Comparison of ENCODE assay signal across 22 cellular contexts in genomic region chr2:34785206-34785785, GRCh38.
"Had no signal": no experiment of that assay in that cellular context is flagged by ENCODE, and none has a peak within 500 bp of the region (broad histone marks: within the 10 kb centered on the region; RNA-seq: fewer than 3 reads in every experiment).

No MANE protein-coding gene starts in this region.

- H3K27me3 ChIP-seq: esophagus squamous epithelium, neural progenitor cell, sigmoid colon, stomach, testis, tibial artery had no signal

- H3K4me1 ChIP-seq: esophagus squamous epithelium, psoas muscle, sigmoid colon, stomach, testis, tibial artery had no signal

- H3K9me3 ChIP-seq: esophagus squamous epithelium, psoas muscle, stomach, testis, tibial artery had no signal

- ATAC-seq: effector memory CD8-positive, alpha-beta T cell; left lobe of liver; naive thymus-derived CD4-positive, alpha-beta T cell; psoas muscle; right cardiac atrium; stimulated activated effector memory CD8-positive, alpha-beta T cell treated with anti-CD3 and anti-CD28 coated beads, Interleukin-12 subunit alpha, Interleukin-12 subunit beta, amount 100 ng/mL, for 72 hours had no signal

- DNase-seq: dermis blood vessel endothelial cell; effector memory CD8-positive, alpha-beta T cell; erythroblast; esophagus squamous epithelium; kidney; mesenchymal stem cell; naive thymus-derived CD4-positive, alpha-beta T cell; posterior cingulate gyrus; psoas muscle; right cardiac atrium; sigmoid colon; stimulated activated CD4-positive, alpha-beta T cell treated with anti-CD3 and anti-CD28 coated beads, Interleukin-2, amount 100 ng/mL, for 24 hours; stimulated activated CD4-positive, alpha-beta T cell treated with anti-CD3 and anti-CD28 coated beads, Interleukin-4, amount 100 ng/mL, for 24 hours; stimulated activated naive CD4-positive, alpha-beta T cell treated with Interleukin-2 at 50 U/mL for 16 hours; stomach; testis; tibial artery had no signal

- H3K27ac ChIP-seq: coronary artery, esophagus squamous epithelium, neural progenitor cell, psoas muscle, sigmoid colon, stomach, testis, tibial artery had no signal

- H3K4me3 ChIP-seq: coronary artery, esophagus squamous epithelium, lung, neural progenitor cell, psoas muscle, sigmoid colon, stomach, testis, tibial artery had no signal

- H3K36me3 ChIP-seq: esophagus squamous epithelium, neural progenitor cell, sigmoid colon, stomach, tibial artery had no signal
